ENCODE assay signal across 1 cellular context in genomic region chr19:39125554-39126311, GRCh38.
TF ChIP-seq lines count a peak whose summit lies in the region.

Gene PAK4, plus strand, starts transcription at chr19:39125786. Its CDS starts 43,768 bp downstream, at chr19:39169554.

TF ChIP-seq in HEK293, 187 proteins besides CTCF, POLR2A, EP300 and RAD21 (continued from another document):
- peak; percentile 37; the same call in 1 of the 2 replicates for TF ChIP-seq ZNF488 (tag by site-specific recombination; IDR thresholded peaks at IDR 0.05)
- no peak for TF ChIP-seq ZNF558 (tag by site-specific recombination; IDR thresholded peaks at IDR 0.05)
- TF ChIP-seq ZNF768 (tag by site-specific recombination; IDR thresholded peaks at IDR 0.05): no peak; the same call in 1 of the 2 replicates
- peak; percentile 99 for TF ChIP-seq ZBTB10 (tag by site-specific recombination; IDR thresholded peaks at IDR 0.05)
- peak; percentile 88 for TF ChIP-seq ZNF398 (tag by site-specific recombination; IDR thresholded peaks at IDR 0.05)
- TF ChIP-seq PRDM1 (tag by site-specific recombination; IDR thresholded peaks at IDR 0.05): no peak
- TF ChIP-seq ZNF155 (tag by site-specific recombination; IDR thresholded peaks at IDR 0.05): no peak
- peak; percentile 35; the same call in 1 of the 2 replicates for TF ChIP-seq ZBTB6 (tag by site-specific recombination; IDR thresholded peaks at IDR 0.05)
- TF ChIP-seq ZNF792 (tag by site-specific recombination; IDR thresholded peaks at IDR 0.05): peak; percentile 93
- TF ChIP-seq ZNF658 (tag by site-specific recombination; IDR thresholded peaks at IDR 0.05): no peak
- no peak for TF ChIP-seq ZNF112 (tag by site-specific recombination; IDR thresholded peaks at IDR 0.05)
- peak; percentile 100 for TF ChIP-seq KLF16 (tag by site-specific recombination; IDR thresholded peaks at IDR 0.05)
- 0 out of 2 replicates have a peak, but pooled peaks have one; percentile 22 for TF ChIP-seq ZNF341 (tag by site-specific recombination; IDR thresholded peaks at IDR 0.05; ENCODE audit: low read depth)
- TF ChIP-seq ZNF280D (tag by site-specific recombination; IDR thresholded peaks at IDR 0.05): peak; percentile 95; the same call in 1 of the 2 replicates
- 0 out of 2 replicates have a peak, but pooled peaks have one; percentile 89 for TF ChIP-seq PRDM2 (tag by site-specific recombination; IDR thresholded peaks at IDR 0.05; ENCODE audit: borderline replicate concordance)
- peak; percentile 76; the same call in 1 of the 2 replicates for TF ChIP-seq ZNF791 (tag by site-specific recombination; IDR thresholded peaks at IDR 0.05)
- peak; percentile 93; the same call in 1 of the 2 replicates for TF ChIP-seq REPIN1 (tag by site-specific recombination; IDR thresholded peaks at IDR 0.05; ENCODE audit: low read depth)
- peak; percentile 79; the same call in 1 of the 2 replicates for TF ChIP-seq RBAK (tag by site-specific recombination; IDR thresholded peaks at IDR 0.05)
- TF ChIP-seq ZXDB (tag by site-specific recombination; IDR thresholded peaks at IDR 0.05): peak; percentile 98
- no peak; the same call in 1 of the 2 replicates for TF ChIP-seq ZNF184 (tag by site-specific recombination; IDR thresholded peaks at IDR 0.05)
- TF ChIP-seq GLIS2 (tag by site-specific recombination; IDR thresholded peaks at IDR 0.05): peak; percentile 86
- no peak for TF ChIP-seq ZNF707 (tag by site-specific recombination; IDR thresholded peaks at IDR 0.05)
- peak; percentile 99 for TF ChIP-seq YY1 (tag by site-specific recombination; IDR thresholded peaks at IDR 0.05)
- TF ChIP-seq PATZ1 (tag by site-specific recombination; IDR thresholded peaks at IDR 0.05): peak; percentile 97
- TF ChIP-seq ZNF670 (tag by site-specific recombination; IDR thresholded peaks at IDR 0.05; ENCODE audit: low read depth): no peak
- TF ChIP-seq ZNF157 (tag by site-specific recombination; IDR thresholded peaks at IDR 0.05): peak; percentile 50; the same call in 1 of the 2 replicates
- no peak for TF ChIP-seq ZNF621 (tag by site-specific recombination; IDR thresholded peaks at IDR 0.05)
- peak; percentile 58 for TF ChIP-seq GLIS1 (tag by site-specific recombination; IDR thresholded peaks at IDR 0.05)
- TF ChIP-seq ZNF169 (tag by site-specific recombination; IDR thresholded peaks at IDR 0.05): peak; percentile 93
- TF ChIP-seq ZNF211 (tag by site-specific recombination; IDR thresholded peaks at IDR 0.05; ENCODE audit: low read depth): no peak
- no peak for TF ChIP-seq ZNF248 (tag by site-specific recombination; IDR thresholded peaks at IDR 0.05)
- TF ChIP-seq YY2 (tag by site-specific recombination; IDR thresholded peaks at IDR 0.05): peak; percentile 98
- TF ChIP-seq ZNF426 (tag by site-specific recombination; IDR thresholded peaks at IDR 0.05): no peak
- peak; percentile 28; the same call in 1 of the 2 replicates for TF ChIP-seq FEZF1 (tag by site-specific recombination; IDR thresholded peaks at IDR 0.05)
